In the genomic region with DNA sequence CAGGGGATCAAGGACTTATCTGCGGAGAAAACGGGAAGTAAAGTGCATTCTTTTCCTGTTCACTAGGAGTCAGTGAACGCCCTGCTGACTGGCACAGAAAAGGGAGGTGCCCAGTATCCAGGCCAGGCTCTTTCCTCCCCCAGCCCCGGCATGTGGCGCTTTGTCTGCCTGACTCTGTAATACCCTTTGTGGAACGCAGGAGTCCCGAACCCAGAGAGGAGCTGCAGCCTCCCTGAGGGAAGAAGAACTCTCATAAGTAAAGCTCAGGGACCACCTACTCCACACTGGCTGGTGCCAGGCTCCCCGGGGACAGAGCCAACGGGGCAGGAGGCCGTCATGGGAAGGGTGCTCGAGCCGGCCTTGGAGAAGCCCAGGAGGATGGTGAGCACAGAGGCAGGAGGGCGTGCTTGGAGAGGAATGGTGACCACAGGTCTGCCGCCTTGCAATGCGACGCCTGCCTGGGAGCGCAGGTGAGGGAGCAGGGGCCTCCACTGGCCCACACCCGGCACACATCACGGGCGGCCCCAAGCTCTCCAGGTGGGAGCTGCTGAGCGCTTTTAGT, we compare ENCODE assay signal across 14 cellular contexts. TPM values are rescaled to one million over a fixed set of nuclear protein-coding genes. Genes with fewer than 3 reads are reported as not detected.
A peak's percentile ranks its signal among the peaks of the same experiment; 100 is the strongest.
DNase-seq lines count a peak whose midpoint lies in the region; ATAC-seq and TF ChIP-seq lines count a peak whose summit lies in the region.
"Had no signal": no experiment of that assay in that cellular context is flagged by ENCODE, and none has a peak within 500 bp of the region (broad histone marks: within the 10 kb centered on the region; RNA-seq: fewer than 3 reads in every experiment).

No MANE protein-coding gene starts in this region.

- no peak overlapping the region for H3K4me3 ChIP-seq in A673 (ENCODE audit: low read depth, low read length, poor library complexity, severe bottlenecking)
- H3K4me3 ChIP-seq in mesenchymal stem cell (ENCODE audit: insufficient read depth in 1 of 2, low read depth in 1 of 2, low read length in 2 of 2), result no peak overlapping the region

- H3K18ac ChIP-seq in mesenchymal stem cell (ENCODE audit: low read depth in 1 of 2, low read length in 2 of 2), result no peak overlapping the region

- peaks cover 5% of the 10 kb centered on the region for H3K79me1 ChIP-seq in mesenchymal stem cell (replicated peaks; ENCODE audit: low read length, poor library complexity, severe bottlenecking)

- H3K27me3 ChIP-seq in A673 (replicated peaks; ENCODE audit: insufficient read depth, low read depth, low read length, poor library complexity) (no peaks in the 10 kb centered on the region), mesenchymal stem cell (ENCODE audit: control insufficient read depth in 1 of 2, insufficient read depth in 1 of 2, low read length in 2 of 2) (no peaks in the 10 kb centered on the region)

- H3K4me3 Mint-ChIP-seq in activated CD4-positive, alpha-beta memory T cell treated with anti-CD3 and anti-CD28 coated beads, Interleukin-2, amount 10 ng/mL, durations not matched to agents 7 days and 5 days, result no peak overlapping the region
- H3K4me3 Mint-ChIP-seq: activated T-cell treated with anti-CD3 and anti-CD28 coated beads, Interleukin-2, amount 50 U/mL, for 72 hours had no signal

- WGBS in mesenchymal stem cell, result 90% methylated on average over 21 of the region's 21 CpGs

- POLR2A ChIA-PET in A673 (lab: Charles Lee; ENCODE audit: low non-redundant PET), result no interaction called here
- POLR2A ChIA-PET in activated CD4-positive, alpha-beta memory T cell treated with anti-CD3 and anti-CD28 coated beads, Interleukin-2, amount 10 ng/mL, durations not matched to agents 7 days and 5 days (lab: Charles Lee), result no interaction called here

- H3K4me1 Mint-ChIP-seq in activated CD4-positive, alpha-beta memory T cell treated with anti-CD3 and anti-CD28 coated beads, Interleukin-2, amount 10 ng/mL, durations not matched to agents 7 days and 5 days, result peaks cover 2% of the 10 kb centered on the region

- no TSS peak for BruUV-seq in A673 (replicated peaks; lab: Mats Ljungman, UMichigan)

- no peaks in the 10 kb centered on the region for H3K9me3 ChIP-seq in A673 (ENCODE audit: low read depth, low read length, poor library complexity, severe bottlenecking)
- peaks cover 8% of the 10 kb centered on the region for H3K9me3 ChIP-seq in mesenchymal stem cell (ENCODE audit: control insufficient read depth, low read length)

- CTCF ChIA-PET in A673 (lab: Charles Lee), result no interaction called here
- CTCF ChIA-PET in activated CD4-positive, alpha-beta memory T cell treated with anti-CD3 and anti-CD28 coated beads, Interleukin-2, amount 10 ng/mL, durations not matched to agents 7 days and 5 days (lab: Charles Lee), result no interaction called here

- H3K9me3 Mint-ChIP-seq in activated CD4-positive, alpha-beta memory T cell treated with anti-CD3 and anti-CD28 coated beads, Interleukin-2, amount 10 ng/mL, durations not matched to agents 7 days and 5 days, result peaks cover 7% of the 10 kb centered on the region

- H3K27ac ChIP-seq in A673 (ENCODE audit: low read depth, low read length, poor library complexity, severe bottlenecking), result no peak overlapping the region
- H3K27ac ChIP-seq in mesenchymal stem cell (ENCODE audit: low read length, poor library complexity, severe bottlenecking), result no peak overlapping the region
- H3K27ac ChIP-seq: KMS-11 had no signal

- no peak overlapping the region for H4K8ac ChIP-seq in mesenchymal stem cell (ENCODE audit: low read length)

- H3K4me2 ChIP-seq in mesenchymal stem cell (ENCODE audit: low read length, poor library complexity, severe bottlenecking), result no peak overlapping the region
- H3K4me2 ChIP-seq: KMS-11 had no signal

- H3K36me3 Mint-ChIP-seq in activated CD4-positive, alpha-beta memory T cell treated with anti-CD3 and anti-CD28 coated beads, Interleukin-2, amount 10 ng/mL, durations not matched to agents 7 days and 5 days (ENCODE audit: low read depth), result no peaks in the 10 kb centered on the region

- H2BK120ac ChIP-seq in mesenchymal stem cell (ENCODE audit: low read depth, low read length), result no peak overlapping the region

- ATAC-seq in HG03045 (IDR thresholded peaks at IDR 0.05; ENCODE audit: unreplicated experiment), result no peak
- ATAC-seq: activated T-cell treated with anti-CD3 and anti-CD28 coated beads, Interleukin-2, amount 50 U/mL, for 72 hours had no signal

- H3K27me3 Mint-ChIP-seq in activated CD4-positive, alpha-beta memory T cell treated with anti-CD3 and anti-CD28 coated beads, Interleukin-2, amount 10 ng/mL, durations not matched to agents 7 days and 5 days, result no peaks in the 10 kb centered on the region

- no peak for TF ChIP-seq CTCF in A673 (conservative IDR thresholded peaks at IDR 0.05; ENCODE audit: low read depth, low read length)

- peak overlapping the region; percentile 31 for H4K91ac ChIP-seq in mesenchymal stem cell (ENCODE audit: low read length)

- no peak overlapping the region for H3K27ac Mint-ChIP-seq in activated CD4-positive, alpha-beta memory T cell treated with anti-CD3 and anti-CD28 coated beads, Interleukin-2, amount 10 ng/mL, durations not matched to agents 7 days and 5 days
- H3K27ac Mint-ChIP-seq: activated T-cell treated with anti-CD3 and anti-CD28 coated beads, Interleukin-2, amount 50 U/mL, for 72 hours had no signal

- H2BK5ac ChIP-seq in mesenchymal stem cell (ENCODE audit: low read depth, low read length, poor library complexity, severe bottlenecking), result no peak overlapping the region

- H3K36me3 ChIP-seq in A673 (ENCODE audit: insufficient read depth, low read length, poor library complexity, severe bottlenecking) (no peaks in the 10 kb centered on the region), mesenchymal stem cell (ENCODE audit: control insufficient read depth in 1 of 2, insufficient read depth in 2 of 2, low read depth in 1 of 2, low read length in 2 of 2) (peaks cover 0 to 14% of the 10 kb centered on the region in 2 experiments)

- H3K23ac ChIP-seq in mesenchymal stem cell (ENCODE audit: low read length in 2 of 2), result no peak overlapping the region

- H2AFZ ChIP-seq in mesenchymal stem cell (ENCODE audit: low read depth, low read length), result no peak overlapping the region

- H3K14ac ChIP-seq in mesenchymal stem cell (ENCODE audit: low read length in 2 of 2), result no peak overlapping the region

- no peak overlapping the region for H2BK15ac ChIP-seq in mesenchymal stem cell (ENCODE audit: low read depth, poor library complexity, severe bottlenecking)

- H2BK12ac ChIP-seq in mesenchymal stem cell (ENCODE audit: low read length in 2 of 2), result no peak overlapping the region

- no peak overlapping the region for H2AK5ac ChIP-seq in mesenchymal stem cell (ENCODE audit: low read length, severe bottlenecking)

- H3K4ac ChIP-seq in mesenchymal stem cell (ENCODE audit: low read depth in 1 of 2, low read length in 2 of 2), result no peak overlapping the region

- H3K4me1 ChIP-seq in A673 (ENCODE audit: insufficient read depth, low read length, poor library complexity, severe bottlenecking), result peaks cover 11% of the 10 kb centered on the region
- H3K4me1 ChIP-seq in mesenchymal stem cell (ENCODE audit: control insufficient read depth, insufficient read depth, low read depth, low read length), result peaks cover 54% of the 10 kb centered on the region

- intact Hi-C loops in A673 (cut with micrococcal nuclease; ENCODE audit: unreplicated experiment), result no loop called here

- H3K9ac ChIP-seq in mesenchymal stem cell (ENCODE audit: low read length), result no peak overlapping the region
- H3K9ac ChIP-seq: KMS-11 had no signal

- DNase-seq in A673 (ENCODE audit: low spot score) (peak; percentile 23), MV-4-11 (lab: John Stamatoyannopoulos, UW) (peak; percentile 88), dermis blood vessel endothelial cell (peak; percentile 50), mesenchymal stem cell (no peak), superior temporal gyrus (ENCODE audit: extremely low spot score) (no peak), ecto neural progenitor cell (ENCODE audit: low spot score) (no peak)
- DNase-seq in activated CD4-positive, alpha-beta memory T cell treated with anti-CD3 and anti-CD28 coated beads, Interleukin-2, amount 10 ng/mL, durations not matched to agents 7 days and 5 days, result no peak
- DNase-seq: activated T-cell treated with anti-CD3 and anti-CD28 coated beads, Interleukin-2, amount 50 U/mL, for 72 hours; hippocampal formation; NCI-H524 treated with DMSO at 0.1 percent for 48 hours; nucleus accumbens; T1000 had no signal

RNA-seq across cellular contexts. Expression of gene VAV2, which starts 31.5 kb away (rescaled TPM):
- total RNA-seq in A673 (2021) (16.4 and 18.0 TPM in 2 replicates), dermis blood vessel endothelial cell (19.6 and 22.7 TPM in 2 replicates)
- polyA plus RNA-seq in mesenchymal stem cell (2013, experiment 1 of 2), result 11.6 TPM
- 11.1 TPM for polyA plus RNA-seq in mesenchymal stem cell (2013, experiment 2 of 2)
- 1 to 10 TPM; 2.4 to 2.9 TPM for total RNA-seq in activated CD4-positive, alpha-beta memory T cell treated with anti-CD3 and anti-CD28 coated beads, Interleukin-2, amount 10 ng/mL, durations not matched to agents 7 days and 5 days

Comparison
In these comparisons a context has a peak if more than half of its experiments do, and no peak if none do; other contexts are left out.
1. DNase-seq: peak in A673 (single experiment), MV-4-11 (single experiment) and dermis blood vessel endothelial cell (single experiment); none in mesenchymal stem cell (single experiment), superior temporal gyrus (single experiment), activated CD4-positive, alpha-beta memory T cell treated with anti-CD3 and anti-CD28 coated beads, Interleukin-2, amount 10 ng/mL, durations not matched to agents 7 days and 5 days (single experiment) and ecto neural progenitor cell (single experiment).